ENCODE assay signal across 2 cellular contexts in the genomic region with DNA sequence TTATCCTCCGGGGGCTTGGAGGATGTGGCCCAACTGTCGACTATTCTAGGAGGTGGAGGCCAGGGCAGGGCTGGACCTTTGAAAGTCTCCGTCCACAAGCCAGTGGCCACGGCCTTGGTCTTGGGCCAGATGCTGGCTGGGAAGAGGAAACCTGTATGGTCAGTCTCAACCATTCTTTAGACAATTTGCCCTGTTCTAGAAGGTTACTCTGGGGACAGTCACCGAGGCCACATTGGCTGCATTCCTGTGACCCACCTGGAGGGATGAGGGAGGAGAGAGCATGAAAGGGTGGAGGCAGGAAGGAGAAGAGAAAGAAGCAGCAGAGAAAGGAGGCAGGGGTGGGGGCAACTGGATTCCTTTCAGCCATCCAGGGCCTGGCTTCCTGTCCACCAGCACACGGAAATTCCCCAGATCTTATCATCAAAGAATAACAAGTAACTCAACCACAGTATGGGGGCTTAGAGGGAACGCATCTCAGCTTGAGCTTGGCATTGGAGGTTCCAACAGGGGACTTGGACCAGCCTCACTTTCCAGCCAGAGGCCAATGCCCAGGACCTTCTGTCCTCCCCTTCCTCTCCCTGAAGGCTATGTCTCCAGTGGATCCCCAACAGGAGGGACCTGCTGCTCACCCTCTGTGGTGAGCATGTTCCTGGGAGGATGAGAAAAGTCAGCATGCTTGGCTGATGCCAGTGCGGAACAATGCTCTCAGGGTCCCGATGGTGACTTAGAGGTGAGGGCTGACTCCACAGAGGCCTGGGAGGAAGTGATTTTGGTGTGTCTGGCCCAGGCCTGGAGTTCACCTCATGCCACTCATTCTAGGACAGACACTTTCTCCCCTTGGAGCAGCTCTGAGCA.
TF ChIP-seq lines count a peak whose summit lies in the region.

No MANE protein-coding gene starts in this region.

TF ChIP-seq in K562, 482 proteins besides CTCF, POLR2A, EP300 and RAD21 (continued from another document):
- TF ChIP-seq, protein P1, sequence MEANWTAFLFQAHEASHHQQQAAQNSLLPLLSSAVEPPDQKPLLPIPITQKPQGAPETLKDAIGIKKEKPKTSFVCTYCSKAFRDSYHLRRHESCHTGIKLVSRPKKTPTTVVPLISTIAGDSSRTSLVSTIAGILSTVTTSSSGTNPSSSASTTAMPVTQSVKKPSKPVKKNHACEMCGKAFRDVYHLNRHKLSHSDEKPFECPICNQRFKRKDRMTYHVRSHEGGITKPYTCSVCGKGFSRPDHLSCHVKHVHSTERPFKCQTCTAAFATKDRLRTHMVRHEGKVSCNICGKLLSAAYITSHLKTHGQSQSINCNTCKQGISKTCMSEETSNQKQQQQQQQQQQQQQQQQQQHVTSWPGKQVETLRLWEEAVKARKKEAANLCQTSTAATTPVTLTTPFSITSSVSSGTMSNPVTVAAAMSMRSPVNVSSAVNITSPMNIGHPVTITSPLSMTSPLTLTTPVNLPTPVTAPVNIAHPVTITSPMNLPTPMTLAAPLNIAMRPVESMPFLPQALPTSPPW (CRISPR knock-in tag; IDR thresholded peaks at IDR 0.05) = peak; percentile 35; the same call in 1 of the 2 replicates
- TF ChIP-seq, protein P2, sequence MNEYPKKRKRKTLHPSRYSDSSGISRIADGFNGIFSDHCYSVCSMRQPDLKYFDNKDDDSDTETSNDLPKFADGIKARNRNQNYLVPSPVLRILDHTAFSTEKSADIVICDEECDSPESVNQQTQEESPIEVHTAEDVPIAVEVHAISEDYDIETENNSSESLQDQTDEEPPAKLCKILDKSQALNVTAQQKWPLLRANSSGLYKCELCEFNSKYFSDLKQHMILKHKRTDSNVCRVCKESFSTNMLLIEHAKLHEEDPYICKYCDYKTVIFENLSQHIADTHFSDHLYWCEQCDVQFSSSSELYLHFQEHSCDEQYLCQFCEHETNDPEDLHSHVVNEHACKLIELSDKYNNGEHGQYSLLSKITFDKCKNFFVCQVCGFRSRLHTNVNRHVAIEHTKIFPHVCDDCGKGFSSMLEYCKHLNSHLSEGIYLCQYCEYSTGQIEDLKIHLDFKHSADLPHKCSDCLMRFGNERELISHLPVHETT (CRISPR knock-in tag; conservative IDR thresholded peaks at IDR 0.05 in 1 of 2, IDR thresholded peaks at IDR 0.05 in 1 of 2) = peak in 1 of 2 experiments; percentile 60; a peak in 2 of 4 replicates
- TF ChIP-seq FOXA3 (CRISPR knock-in tag; conservative IDR thresholded peaks at IDR 0.05 in 1 of 2, IDR thresholded peaks at IDR 0.05 in 1 of 2) (no peak), MAZ (CRISPR knock-in tag; conservative IDR thresholded peaks at IDR 0.05 in 1 of 2, IDR thresholded peaks at IDR 0.05 in 1 of 2) (peak in 1 of 2 experiments; percentile 31; a peak in 2 of 4 replicates), ARHGAP35 (IDR thresholded peaks at IDR 0.05; ENCODE audit: partially characterized antibody) (no peak), ETV1 (tag; conservative IDR thresholded peaks at IDR 0.05; ENCODE audit: low read depth) (peak; percentile 67), ZNF584 (CRISPR knock-in tag; IDR thresholded peaks at IDR 0.05; ENCODE audit: low read depth) (0 out of 2 replicates have a peak, but pooled peaks have one; percentile 45), ZNF175 (CRISPR knock-in tag; IDR thresholded peaks at IDR 0.05; ENCODE audit: low read depth) (0 out of 2 replicates have a peak, but pooled peaks have one; percentile 21), CXXC5 (CRISPR knock-in tag; IDR thresholded peaks at IDR 0.05) (0 out of 2 replicates have a peak, but pooled peaks have one; percentile 42), TCF7 (IDR thresholded peaks at IDR 0.05; ENCODE audit: borderline replicate concordance) (peak; percentile 83; the same call in 1 of the 2 replicates), ZNF589 (CRISPR knock-in tag; IDR thresholded peaks at IDR 0.05; ENCODE audit: low read depth) (0 out of 2 replicates have a peak, but pooled peaks have one; percentile 22), HEY1 (CRISPR knock-in tag; IDR thresholded peaks at IDR 0.05; ENCODE audit: borderline replicate concordance) (no peak), TEAD4 (IDR thresholded peaks at IDR 0.05; ENCODE audit: low read length) (peak; percentile 55), TEAD4 (CRISPR knock-in tag; IDR thresholded peaks at IDR 0.05; ENCODE audit: borderline replicate concordance) (no peak), GABPA (tag; conservative IDR thresholded peaks at IDR 0.05; ENCODE audit: low read depth) (0 out of 2 replicates have a peak, but pooled peaks have one; percentile 48), SPI1 (IDR thresholded peaks at IDR 0.05; ENCODE audit: borderline replicate concordance, low read depth, low read length) (0 out of 2 replicates have a peak, but pooled peaks have one; percentile 19), RBM34 (IDR thresholded peaks at IDR 0.05; ENCODE audit: borderline replicate concordance, insufficient read depth, low read length) (no peak), ZEB2 (IDR thresholded peaks at IDR 0.05) (no peak), ZNF239 (CRISPR knock-in tag; IDR thresholded peaks at IDR 0.05) (no peak), ZNF184 (CRISPR knock-in tag; IDR thresholded peaks at IDR 0.05) (peak; percentile 82)
- TF ChIP-seq, protein P3, sequence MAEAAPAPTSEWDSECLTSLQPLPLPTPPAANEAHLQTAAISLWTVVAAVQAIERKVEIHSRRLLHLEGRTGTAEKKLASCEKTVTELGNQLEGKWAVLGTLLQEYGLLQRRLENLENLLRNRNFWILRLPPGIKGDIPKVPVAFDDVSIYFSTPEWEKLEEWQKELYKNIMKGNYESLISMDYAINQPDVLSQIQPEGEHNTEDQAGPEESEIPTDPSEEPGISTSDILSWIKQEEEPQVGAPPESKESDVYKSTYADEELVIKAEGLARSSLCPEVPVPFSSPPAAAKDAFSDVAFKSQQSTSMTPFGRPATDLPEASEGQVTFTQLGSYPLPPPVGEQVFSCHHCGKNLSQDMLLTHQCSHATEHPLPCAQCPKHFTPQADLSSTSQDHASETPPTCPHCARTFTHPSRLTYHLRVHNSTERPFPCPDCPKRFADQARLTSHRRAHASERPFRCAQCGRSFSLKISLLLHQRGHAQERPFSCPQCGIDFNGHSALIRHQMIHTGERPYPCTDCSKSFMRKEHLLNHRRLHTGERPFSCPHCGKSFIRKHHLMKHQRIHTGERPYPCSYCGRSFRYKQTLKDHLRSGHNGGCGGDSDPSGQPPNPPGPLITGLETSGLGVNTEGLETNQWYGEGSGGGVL (CRISPR knock-in tag; IDR thresholded peaks at IDR 0.05) = no peak
- TF ChIP-seq, protein P4, sequence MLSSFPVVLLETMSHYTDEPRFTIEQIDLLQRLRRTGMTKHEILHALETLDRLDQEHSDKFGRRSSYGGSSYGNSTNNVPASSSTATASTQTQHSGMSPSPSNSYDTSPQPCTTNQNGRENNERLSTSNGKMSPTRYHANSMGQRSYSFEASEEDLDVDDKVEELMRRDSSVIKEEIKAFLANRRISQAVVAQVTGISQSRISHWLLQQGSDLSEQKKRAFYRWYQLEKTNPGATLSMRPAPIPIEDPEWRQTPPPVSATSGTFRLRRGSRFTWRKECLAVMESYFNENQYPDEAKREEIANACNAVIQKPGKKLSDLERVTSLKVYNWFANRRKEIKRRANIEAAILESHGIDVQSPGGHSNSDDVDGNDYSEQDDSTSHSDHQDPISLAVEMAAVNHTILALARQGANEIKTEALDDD (IDR thresholded peaks at IDR 0.05) = no peak

TF ChIP-seq in HepG2, 621 proteins besides CTCF, POLR2A, EP300 and RAD21 (continued from another document and continues in another):
- TF ChIP-seq, protein P5, sequence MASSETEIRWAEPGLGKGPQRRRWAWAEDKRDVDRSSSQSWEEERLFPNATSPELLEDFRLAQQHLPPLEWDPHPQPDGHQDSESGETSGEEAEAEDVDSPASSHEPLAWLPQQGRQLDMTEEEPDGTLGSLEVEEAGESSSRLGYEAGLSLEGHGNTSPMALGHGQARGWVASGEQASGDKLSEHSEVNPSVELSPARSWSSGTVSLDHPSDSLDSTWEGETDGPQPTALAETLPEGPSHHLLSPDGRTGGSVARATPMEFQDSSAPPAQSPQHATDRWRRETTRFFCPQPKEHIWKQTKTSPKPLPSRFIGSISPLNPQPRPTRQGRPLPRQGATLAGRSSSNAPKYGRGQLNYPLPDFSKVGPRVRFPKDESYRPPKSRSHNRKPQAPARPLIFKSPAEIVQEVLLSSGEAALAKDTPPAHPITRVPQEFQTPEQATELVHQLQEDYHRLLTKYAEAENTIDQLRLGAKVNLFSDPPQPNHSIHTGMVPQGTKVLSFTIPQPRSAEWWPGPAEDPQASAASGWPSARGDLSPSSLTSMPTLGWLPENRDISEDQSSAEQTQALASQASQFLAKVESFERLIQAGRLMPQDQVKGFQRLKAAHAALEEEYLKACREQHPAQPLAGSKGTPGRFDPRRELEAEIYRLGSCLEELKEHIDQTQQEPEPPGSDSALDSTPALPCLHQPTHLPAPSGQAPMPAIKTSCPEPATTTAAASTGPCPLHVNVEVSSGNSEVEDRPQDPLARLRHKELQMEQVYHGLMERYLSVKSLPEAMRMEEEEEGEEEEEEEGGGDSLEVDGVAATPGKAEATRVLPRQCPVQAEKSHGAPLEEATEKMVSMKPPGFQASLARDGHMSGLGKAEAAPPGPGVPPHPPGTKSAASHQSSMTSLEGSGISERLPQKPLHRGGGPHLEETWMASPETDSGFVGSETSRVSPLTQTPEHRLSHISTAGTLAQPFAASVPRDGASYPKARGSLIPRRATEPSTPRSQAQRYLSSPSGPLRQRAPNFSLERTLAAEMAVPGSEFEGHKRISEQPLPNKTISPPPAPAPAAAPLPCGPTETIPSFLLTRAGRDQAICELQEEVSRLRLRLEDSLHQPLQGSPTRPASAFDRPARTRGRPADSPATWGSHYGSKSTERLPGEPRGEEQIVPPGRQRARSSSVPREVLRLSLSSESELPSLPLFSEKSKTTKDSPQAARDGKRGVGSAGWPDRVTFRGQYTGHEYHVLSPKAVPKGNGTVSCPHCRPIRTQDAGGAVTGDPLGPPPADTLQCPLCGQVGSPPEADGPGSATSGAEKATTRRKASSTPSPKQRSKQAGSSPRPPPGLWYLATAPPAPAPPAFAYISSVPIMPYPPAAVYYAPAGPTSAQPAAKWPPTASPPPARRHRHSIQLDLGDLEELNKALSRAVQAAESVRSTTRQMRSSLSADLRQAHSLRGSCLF (CRISPR knock-in tag; IDR thresholded peaks at IDR 0.05; ENCODE audit: borderline replicate concordance) = no peak
- TF ChIP-seq FOSL1 (CRISPR knock-in tag; IDR thresholded peaks at IDR 0.05; ENCODE audit: borderline replicate concordance) (no peak), SIX4 (CRISPR knock-in tag; IDR thresholded peaks at IDR 0.05) (0 out of 2 replicates have a peak, but pooled peaks have one; percentile 33), HNRNPL (IDR thresholded peaks at IDR 0.05; ENCODE audit: low read depth, low read length) (no peak), ZNF383 (CRISPR knock-in tag; IDR thresholded peaks at IDR 0.05; ENCODE audit: borderline replicate concordance) (no peak), ZC3H4 (CRISPR knock-in tag; IDR thresholded peaks at IDR 0.05; ENCODE audit: borderline replicate concordance) (no peak), RFX5 (IDR thresholded peaks at IDR 0.05; ENCODE audit: low read depth, low read length) (no peak), NFE2L2 (IDR thresholded peaks at IDR 0.05; ENCODE audit: low read length) (no peak), ZNF563 (CRISPR knock-in tag; IDR thresholded peaks at IDR 0.05) (no peak), ZFP37 (CRISPR knock-in tag; IDR thresholded peaks at IDR 0.05; ENCODE audit: borderline replicate concordance) (no peak), SMARCE1 (IDR thresholded peaks at IDR 0.05; ENCODE audit: borderline replicate concordance) (no peak), PAWR (CRISPR knock-in tag; IDR thresholded peaks at IDR 0.05; ENCODE audit: borderline replicate concordance) (peak; percentile 87; the same call in 1 of the 2 replicates), DPF2 (CRISPR knock-in tag; IDR thresholded peaks at IDR 0.05; ENCODE audit: borderline replicate concordance, low read depth) (0 out of 2 replicates have a peak, but pooled peaks have one; percentile 5), SIN3B (IDR thresholded peaks at IDR 0.05; ENCODE audit: low read length) (no peak), KDM2A (CRISPR knock-in tag; IDR thresholded peaks at IDR 0.05; ENCODE audit: borderline replicate concordance, low read depth) (peak; percentile 61), ZNF282 (IDR thresholded peaks at IDR 0.05; ENCODE audit: partially characterized antibody) (no peak), JDP2 (CRISPR knock-in tag; IDR thresholded peaks at IDR 0.05; ENCODE audit: borderline replicate concordance) (no peak)
- TF ChIP-seq, protein P6, sequence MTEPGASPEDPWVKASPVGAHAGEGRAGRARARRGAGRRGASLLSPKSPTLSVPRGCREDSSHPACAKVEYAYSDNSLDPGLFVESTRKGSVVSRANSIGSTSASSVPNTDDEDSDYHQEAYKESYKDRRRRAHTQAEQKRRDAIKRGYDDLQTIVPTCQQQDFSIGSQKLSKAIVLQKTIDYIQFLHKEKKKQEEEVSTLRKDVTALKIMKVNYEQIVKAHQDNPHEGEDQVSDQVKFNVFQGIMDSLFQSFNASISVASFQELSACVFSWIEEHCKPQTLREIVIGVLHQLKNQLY (CRISPR knock-in tag; IDR thresholded peaks at IDR 0.05) = 0 out of 2 replicates have a peak, but pooled peaks have one; percentile 40
- TF ChIP-seq, protein P7, sequence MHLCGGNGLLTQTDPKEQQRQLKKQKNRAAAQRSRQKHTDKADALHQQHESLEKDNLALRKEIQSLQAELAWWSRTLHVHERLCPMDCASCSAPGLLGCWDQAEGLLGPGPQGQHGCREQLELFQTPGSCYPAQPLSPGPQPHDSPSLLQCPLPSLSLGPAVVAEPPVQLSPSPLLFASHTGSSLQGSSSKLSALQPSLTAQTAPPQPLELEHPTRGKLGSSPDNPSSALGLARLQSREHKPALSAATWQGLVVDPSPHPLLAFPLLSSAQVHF (CRISPR knock-in tag; IDR thresholded peaks at IDR 0.05) = no peak
- TF ChIP-seq, protein P8, sequence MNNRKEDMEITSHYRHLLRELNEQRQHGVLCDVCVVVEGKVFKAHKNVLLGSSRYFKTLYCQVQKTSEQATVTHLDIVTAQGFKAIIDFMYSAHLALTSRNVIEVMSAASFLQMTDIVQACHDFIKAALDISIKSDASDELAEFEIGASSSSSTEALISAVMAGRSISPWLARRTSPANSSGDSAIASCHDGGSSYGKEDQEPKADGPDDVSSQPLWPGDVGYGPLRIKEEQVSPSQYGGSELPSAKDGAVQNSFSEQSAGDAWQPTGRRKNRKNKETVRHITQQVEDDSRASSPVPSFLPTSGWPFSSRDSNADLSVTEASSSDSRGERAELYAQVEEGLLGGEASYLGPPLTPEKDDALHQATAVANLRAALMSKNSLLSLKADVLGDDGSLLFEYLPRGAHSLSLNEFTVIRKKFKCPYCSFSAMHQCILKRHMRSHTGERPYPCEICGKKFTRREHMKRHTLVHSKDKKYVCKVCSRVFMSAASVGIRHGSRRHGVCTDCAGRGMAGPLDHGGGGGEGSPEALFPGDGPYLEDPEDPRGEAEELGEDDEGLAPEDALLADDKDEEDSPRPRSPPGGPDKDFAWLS (CRISPR knock-in tag; IDR thresholded peaks at IDR 0.05; ENCODE audit: borderline replicate concordance) = no peak
- TF ChIP-seq, protein P9, sequence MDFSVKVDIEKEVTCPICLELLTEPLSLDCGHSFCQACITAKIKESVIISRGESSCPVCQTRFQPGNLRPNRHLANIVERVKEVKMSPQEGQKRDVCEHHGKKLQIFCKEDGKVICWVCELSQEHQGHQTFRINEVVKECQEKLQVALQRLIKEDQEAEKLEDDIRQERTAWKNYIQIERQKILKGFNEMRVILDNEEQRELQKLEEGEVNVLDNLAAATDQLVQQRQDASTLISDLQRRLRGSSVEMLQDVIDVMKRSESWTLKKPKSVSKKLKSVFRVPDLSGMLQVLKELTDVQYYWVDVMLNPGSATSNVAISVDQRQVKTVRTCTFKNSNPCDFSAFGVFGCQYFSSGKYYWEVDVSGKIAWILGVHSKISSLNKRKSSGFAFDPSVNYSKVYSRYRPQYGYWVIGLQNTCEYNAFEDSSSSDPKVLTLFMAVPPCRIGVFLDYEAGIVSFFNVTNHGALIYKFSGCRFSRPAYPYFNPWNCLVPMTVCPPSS (IDR thresholded peaks at IDR 0.05) = no peak
